8 cellular contexts compared by ENCODE assay signal in genomic region chr14:93114068-93114710, GRCh38. TPM values are rescaled to one million over a fixed set of nuclear protein-coding genes. Genes with fewer than 3 reads are reported as not detected.
DNase-seq lines count a peak whose midpoint lies in the region; ATAC-seq and TF ChIP-seq lines count a peak whose summit lies in the region.

No MANE protein-coding gene starts in this region.

- peaks cover 31% of the 10 kb centered on the region for H3K4me1 Mint-ChIP-seq in activated CD4-positive, alpha-beta T cell treated with anti-CD3 and anti-CD28 coated beads, Interleukin-2, amount 10 ng/mL, durations not matched to agents 24 days and 14 days
- H3K4me1 Mint-ChIP-seq in WTC11 = peaks cover 51% of the 10 kb centered on the region

- WGBS in psoas muscle, 3 donors = 23 to 44% (median 29%) methylated on average over 18 of the region's 18 CpGs

- H3K9me3 ChIP-seq in psoas muscle = no peaks in the 10 kb centered on the region

- intact Hi-C loops in activated CD4-positive, alpha-beta T cell treated with anti-CD3 and anti-CD28 coated beads, Interleukin-2, amount 10 ng/mL, durations not matched to agents 24 days and 14 days (cut with micrococcal nuclease) = loop anchor here (2.0 to 5.0 kb wide), 3 partner anchors 71 to 218 kb away; partner anchors contain the start of genes BTBD7, LYSET and MOAP1
- intact Hi-C loops in psoas muscle (cut with DNase I) = loop anchor here (5.0 to 10.0 kb wide), 3 partner anchors 63 to 221 kb away; partner anchors contain the start of genes BTBD7 (in 1 of the 2) and MOAP1 (in 1 of the 2)

- TF ChIP-seq CTCF in WTC11 (IDR thresholded peaks at IDR 0.05) (no peak), foreskin fibroblast (IDR thresholded peaks at IDR 0.05; ENCODE audit: low read depth, low read length) (no peak), psoas muscle (IDR thresholded peaks at IDR 0.05) (no peak)

- peak overlapping the region; percentile 90 for H3K27ac Mint-ChIP-seq in activated CD4-positive, alpha-beta T cell treated with anti-CD3 and anti-CD28 coated beads, Interleukin-2, amount 10 ng/mL, durations not matched to agents 24 days and 14 days
- peak overlapping the region; percentile 96 for H3K27ac Mint-ChIP-seq in WTC11

- H3K4me1 ChIP-seq in psoas muscle = peaks cover 19% of the 10 kb centered on the region

- H3K4me3 Mint-ChIP-seq in activated CD4-positive, alpha-beta T cell treated with anti-CD3 and anti-CD28 coated beads, Interleukin-2, amount 10 ng/mL, durations not matched to agents 24 days and 14 days = peak overlapping the region; percentile 90
- H3K4me3 Mint-ChIP-seq in WTC11 = peak overlapping the region; percentile 86

- H3K9me3 Mint-ChIP-seq in activated CD4-positive, alpha-beta T cell treated with anti-CD3 and anti-CD28 coated beads, Interleukin-2, amount 10 ng/mL, durations not matched to agents 24 days and 14 days = no peaks in the 10 kb centered on the region
- H3K9me3 Mint-ChIP-seq in WTC11 = no peaks in the 10 kb centered on the region

- peaks cover 2% of the 10 kb centered on the region for H3K36me3 Mint-ChIP-seq in activated CD4-positive, alpha-beta T cell treated with anti-CD3 and anti-CD28 coated beads, Interleukin-2, amount 10 ng/mL, durations not matched to agents 24 days and 14 days (ENCODE audit: low read depth)
- no peaks in the 10 kb centered on the region for H3K36me3 Mint-ChIP-seq in WTC11

- no peak for ATAC-seq in WTC11
- ATAC-seq in psoas muscle = no peak
- ATAC-seq in GM18511 (IDR thresholded peaks at IDR 0.05; ENCODE audit: unreplicated experiment) = no peak

- POLR2A ChIA-PET in WTC11 (lab: Charles Lee) = interaction anchor here (0.5 to 3.1 kb wide), 4 partner anchors 19 to 93 kb away, joined by 3 to 9 read pairs (median 6); partner anchors contain the start of genes GON7, LYSET, MOAP1 and UBR7

- H3K4me3 ChIP-seq in foreskin fibroblast (ENCODE audit: low read depth in 1 of 2, low read length in 2 of 2) = peak overlapping the region; percentile 72 to 79
- H3K4me3 ChIP-seq in psoas muscle = peak overlapping the region; percentile 93

- H3K27me3 Mint-ChIP-seq in activated CD4-positive, alpha-beta T cell treated with anti-CD3 and anti-CD28 coated beads, Interleukin-2, amount 10 ng/mL, durations not matched to agents 24 days and 14 days = no peaks in the 10 kb centered on the region
- H3K27me3 Mint-ChIP-seq in WTC11 (ENCODE audit: low read depth) = no peaks in the 10 kb centered on the region; the same call in 1 of the 2 replicates

- no peaks in the 10 kb centered on the region for H3K36me3 ChIP-seq in psoas muscle (ENCODE audit: insufficient read depth in 1 of 2, low read depth in 1 of 2)

- H3K27me3 ChIP-seq in psoas muscle (ENCODE audit: insufficient read depth in 3 of 3, low read length in 2 of 3) = no peaks in the 10 kb centered on the region

- CTCF ChIA-PET in WTC11 (lab: Charles Lee) = interaction anchor here (0.8 to 5.4 kb wide), 55 partner anchors 10 to 505 kb away, joined by 3 to 131 read pairs (median 6); partner anchors contain the start of genes GON7, LYSET, MOAP1 and UBR7

- H3K27ac ChIP-seq in psoas muscle = peak overlapping the region; percentile 89

- peak; percentile 71 for DNase-seq in activated CD4-positive, alpha-beta T cell treated with anti-CD3 and anti-CD28 coated beads, Interleukin-2, amount 10 ng/mL, durations not matched to agents 24 days and 14 days
- no peak for DNase-seq in activated CD4-positive, alpha-beta T cell treated with anti-CD3 and anti-CD28 coated beads, Interleukin-2, amount 50 U/mL, for 1 hour
- DNase-seq in WTC11 (ENCODE audit: low spot score) (no peak), foreskin fibroblast (peak in 1 of 2 donors; percentile 24), psoas muscle (no peak), SK-N-DZ (ENCODE audit: low spot score) (no peak), T1000 (lab: John Stamatoyannopoulos, UW) (no peak)

TF ChIP-seq in WTC11, 78 proteins besides CTCF, POLR2A, EP300 and RAD21:
- TF ChIP-seq ZNF121 (CRISPR knock-in tag; IDR thresholded peaks at IDR 0.05) = no peak
- TF ChIP-seq, protein P1, sequence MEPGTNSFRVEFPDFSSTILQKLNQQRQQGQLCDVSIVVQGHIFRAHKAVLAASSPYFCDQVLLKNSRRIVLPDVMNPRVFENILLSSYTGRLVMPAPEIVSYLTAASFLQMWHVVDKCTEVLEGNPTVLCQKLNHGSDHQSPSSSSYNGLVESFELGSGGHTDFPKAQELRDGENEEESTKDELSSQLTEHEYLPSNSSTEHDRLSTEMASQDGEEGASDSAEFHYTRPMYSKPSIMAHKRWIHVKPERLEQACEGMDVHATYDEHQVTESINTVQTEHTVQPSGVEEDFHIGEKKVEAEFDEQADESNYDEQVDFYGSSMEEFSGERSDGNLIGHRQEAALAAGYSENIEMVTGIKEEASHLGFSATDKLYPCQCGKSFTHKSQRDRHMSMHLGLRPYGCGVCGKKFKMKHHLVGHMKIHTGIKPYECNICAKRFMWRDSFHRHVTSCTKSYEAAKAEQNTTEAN (CRISPR knock-in tag; IDR thresholded peaks at IDR 0.05) = no peak
- TF ChIP-seq, protein P2, sequence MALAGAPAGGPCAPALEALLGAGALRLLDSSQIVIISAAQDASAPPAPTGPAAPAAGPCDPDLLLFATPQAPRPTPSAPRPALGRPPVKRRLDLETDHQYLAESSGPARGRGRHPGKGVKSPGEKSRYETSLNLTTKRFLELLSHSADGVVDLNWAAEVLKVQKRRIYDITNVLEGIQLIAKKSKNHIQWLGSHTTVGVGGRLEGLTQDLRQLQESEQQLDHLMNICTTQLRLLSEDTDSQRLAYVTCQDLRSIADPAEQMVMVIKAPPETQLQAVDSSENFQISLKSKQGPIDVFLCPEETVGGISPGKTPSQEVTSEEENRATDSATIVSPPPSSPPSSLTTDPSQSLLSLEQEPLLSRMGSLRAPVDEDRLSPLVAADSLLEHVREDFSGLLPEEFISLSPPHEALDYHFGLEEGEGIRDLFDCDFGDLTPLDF (CRISPR knock-in tag; IDR thresholded peaks at IDR 0.05) = no peak
- no peak for TF ChIP-seq MAX (CRISPR knock-in tag; IDR thresholded peaks at IDR 0.05)

RNA-seq across cellular contexts. Expression of gene ITPK1, which starts 1.5 kb away (rescaled TPM):
- 71.0 and 73.9 TPM in 2 replicates for total RNA-seq in activated CD4-positive, alpha-beta T cell treated with anti-CD3 and anti-CD28 coated beads, Interleukin-2, amount 10 ng/mL, durations not matched to agents 24 days and 14 days
- total RNA-seq in WTC11 (2021) = 116 to 144 TPM (median 121 TPM) in 3 replicates
- total RNA-seq in psoas muscle = 10 to 100 TPM; 33.7 to 51.0 (median 45.6) TPM
- 10 to 100 TPM; 30.0 to 61.1 (median 32.5) TPM for polyA plus RNA-seq in psoas muscle
- polyA plus RNA-seq in SK-N-DZ (2014; cell fraction: cytosol; rRNA removed) = 32.3 and 42.2 TPM in 2 replicates
- polyA plus RNA-seq in SK-N-DZ (2014; cell fraction: nucleus; rRNA removed) = 16.4 and 32.0 TPM in 2 replicates
